24 cellular contexts compared by ENCODE assay signal in the genomic region with DNA sequence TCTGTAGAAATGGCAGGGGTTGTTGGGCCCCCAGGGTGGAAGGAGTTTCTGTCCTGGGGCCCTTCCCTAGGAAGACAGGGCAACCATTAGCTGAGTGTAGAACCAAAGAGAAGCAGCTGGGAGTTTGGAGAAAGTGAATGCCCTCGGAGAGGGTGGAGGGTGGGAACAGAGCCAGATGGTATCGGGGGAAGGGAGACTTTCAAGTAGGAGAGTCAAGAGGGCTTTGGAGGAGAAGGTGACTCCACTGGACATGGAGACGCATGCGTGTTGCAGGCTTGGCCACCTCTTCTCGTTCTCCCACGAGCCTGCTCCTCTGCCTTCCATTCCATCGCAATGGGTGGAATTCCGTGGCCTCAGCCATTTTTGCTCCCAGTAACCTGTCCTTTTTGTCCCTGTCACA. TPM values are rescaled to one million over a fixed set of nuclear protein-coding genes. Genes with fewer than 3 reads are reported as not detected.
"Had no signal": no experiment of that assay in that cellular context is flagged by ENCODE, and none has a peak within 500 bp of the region (broad histone marks: within the 10 kb centered on the region; RNA-seq: fewer than 3 reads in every experiment).

No MANE protein-coding gene starts in this region.

- H3K27ac ChIP-seq: esophagus muscularis mucosa, foreskin keratinocyte, lower lobe of right lung, suprapubic skin, transverse colon, VCaP had no signal

- H3K4me1 Mint-ChIP-seq: activated naive CD4-positive, alpha-beta T cell treated with anti-CD3 and anti-CD28 coated beads, Interleukin-2, amount 10 ng/mL, durations not matched to agents 7 days and 5 days had no signal

- H3K27ac Mint-ChIP-seq: activated naive CD4-positive, alpha-beta T cell treated with anti-CD3 and anti-CD28 coated beads, Interleukin-2, amount 10 ng/mL, durations not matched to agents 7 days and 5 days; natural killer cell treated with Interleukin-12 subunit alpha and Interleukin-12 subunit beta and Interleukin-15 and Interleukin-18, amount 100 ng/mL, for 72 hours had no signal

- DNase-seq: activated CD4-positive, alpha-beta T cell treated with anti-CD3 and anti-CD28 coated beads for 48 hours; activated CD4-positive, alpha-beta T cell treated with anti-CD3 and anti-CD28 coated beads, Interleukin-2, amount 50 U/mL, for 48 hours; activated CD8-positive, alpha-beta memory T cell treated with anti-CD3 and anti-CD28 coated beads for 24 hours; activated gamma-delta T cell; activated naive CD4-positive, alpha-beta T cell treated with anti-CD3 and anti-CD28 coated beads, Interleukin-2, amount 10 ng/mL, durations not matched to agents 7 days and 5 days; amygdala; central memory CD4-positive, alpha-beta T cell; foreskin keratinocyte; heart right ventricle; kidney glomerular epithelial cell; lower lobe of right lung; mesenchymal stem cell; retina; stimulated activated CD4-positive, alpha-beta T cell treated with anti-CD3 and anti-CD28 coated beads, Interleukin-15, amount 100 ng/mL, for 24 hours; stimulated activated CD4-positive, alpha-beta T cell treated with anti-CD3 and anti-CD28 coated beads, Interleukin-2, amount 100 ng/mL, for 24 hours; stimulated activated naive CD4-positive, alpha-beta T cell; transverse colon had no signal

- H3K4me3 Mint-ChIP-seq: activated naive CD4-positive, alpha-beta T cell treated with anti-CD3 and anti-CD28 coated beads, Interleukin-2, amount 10 ng/mL, durations not matched to agents 7 days and 5 days; natural killer cell treated with Interleukin-12 subunit alpha and Interleukin-12 subunit beta and Interleukin-15 and Interleukin-18, amount 100 ng/mL, for 72 hours had no signal

- H3K4me1 ChIP-seq: esophagus muscularis mucosa, foreskin keratinocyte, lower lobe of right lung, prostate gland had no signal

- H3K4me3 ChIP-seq: esophagus muscularis mucosa, heart right ventricle, lower lobe of right lung, prostate gland, suprapubic skin, transverse colon had no signal

- H3K9me3 ChIP-seq: lower lobe of right lung, prostate gland, suprapubic skin had no signal

- H3K9me3 Mint-ChIP-seq: activated naive CD4-positive, alpha-beta T cell treated with anti-CD3 and anti-CD28 coated beads, Interleukin-2, amount 10 ng/mL, durations not matched to agents 7 days and 5 days; natural killer cell treated with Interleukin-12 subunit alpha and Interleukin-12 subunit beta and Interleukin-15 and Interleukin-18, amount 100 ng/mL, for 72 hours had no signal

- H3K36me3 ChIP-seq: esophagus muscularis mucosa, heart right ventricle, lower lobe of right lung, prostate gland, suprapubic skin, transverse colon had no signal

- H3K36me3 Mint-ChIP-seq: activated naive CD4-positive, alpha-beta T cell treated with anti-CD3 and anti-CD28 coated beads, Interleukin-2, amount 10 ng/mL, durations not matched to agents 7 days and 5 days; natural killer cell treated with Interleukin-12 subunit alpha and Interleukin-12 subunit beta and Interleukin-15 and Interleukin-18, amount 100 ng/mL, for 72 hours had no signal

- ATAC-seq: activated CD4-positive, CD25-positive, alpha-beta regulatory T cell treated with anti-CD3 and anti-CD28 coated beads, Interleukin-2, amount 50 U/mL, for 24 hours; foreskin keratinocyte; heart right ventricle; left lobe of liver; natural killer cell treated with Interleukin-12 subunit alpha and Interleukin-12 subunit beta and Interleukin-15 and Interleukin-18, amount 100 ng/mL, for 72 hours had no signal

- H3K27me3 ChIP-seq: esophagus muscularis mucosa, foreskin keratinocyte, suprapubic skin, transverse colon had no signal

RNA-seq across cellular contexts. Expression of a gene that starts 19.4 kb away (rescaled TPM):
- total RNA-seq: natural killer cell treated with Interleukin-12 subunit alpha and Interleukin-12 subunit beta and Interleukin-15 and Interleukin-18, amount 100 ng/mL, for 72 hours had no signal
